Comparison of ENCODE assay signal across 14 cellular contexts in the genomic region with DNA sequence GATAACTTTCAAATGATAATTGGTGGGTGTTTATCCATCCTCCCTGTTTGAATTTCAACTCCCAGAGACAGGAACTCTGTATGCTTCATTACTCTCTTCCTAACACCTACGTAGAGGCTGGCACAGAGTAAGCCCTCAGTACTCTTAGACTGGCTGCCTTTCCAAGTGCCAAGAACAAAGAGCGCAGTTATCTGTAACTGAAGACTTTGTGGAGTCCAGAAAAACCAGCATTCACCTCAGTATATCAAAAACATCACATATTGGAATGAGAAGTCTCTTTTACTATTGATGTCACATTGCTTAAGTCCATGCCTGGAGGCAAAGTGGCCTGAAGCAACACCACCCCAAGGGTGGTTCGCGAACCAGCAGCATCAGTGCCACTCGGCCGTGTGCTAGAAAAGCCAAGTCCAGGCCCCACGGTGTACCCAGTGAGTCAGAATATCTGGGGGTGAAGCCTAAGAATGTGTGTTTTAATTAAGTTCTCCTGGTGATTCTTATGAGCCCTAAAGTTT.
DNase-seq lines count a peak whose midpoint lies in the region; ATAC-seq and TF ChIP-seq lines count a peak whose summit lies in the region.
"Had no signal": no experiment of that assay in that cellular context is flagged by ENCODE, and none has a peak within 500 bp of the region (broad histone marks: within the 10 kb centered on the region; RNA-seq: fewer than 3 reads in every experiment).

No MANE protein-coding gene starts in this region.

- H3K9me3 ChIP-seq in right cardiac atrium (ENCODE audit: control insufficient read depth, low read length) (no peaks in the 10 kb centered on the region), suprapubic skin (no peaks in the 10 kb centered on the region)

- CTCF ChIA-PET in activated CD8-positive, alpha-beta T cell treated with anti-CD3 and anti-CD28 coated beads for 36 hours (lab: Charles Lee) = interaction anchor here (1.0 kb wide), 1 partner anchor 78 kb away, joined by 3 read pairs; no protein-coding TSS in a partner anchor
- CTCF ChIA-PET in activated CD8-positive, alpha-beta T cell treated with anti-CD3 and anti-CD28 coated beads, Interleukin-2, amount 10 ng/mL, durations not matched to agents 7 days and 5 days (lab: Charles Lee) = no interaction called here
- CTCF ChIA-PET in Calu3 (lab: Charles Lee) = no interaction called here

- no peaks in the 10 kb centered on the region for H3K36me3 ChIP-seq in suprapubic skin

- H3K4me1 ChIP-seq in right cardiac atrium (ENCODE audit: control insufficient read depth, insufficient read depth, low read length) = peaks cover 5% of the 10 kb centered on the region
- peaks cover 28% of the 10 kb centered on the region for H3K4me1 ChIP-seq in suprapubic skin
- H3K4me1 ChIP-seq: parathyroid adenoma had no signal

- peak overlapping the region; percentile 71 for H3K27ac Mint-ChIP-seq in activated CD8-positive, alpha-beta T cell treated with anti-CD3 and anti-CD28 coated beads for 36 hours
- no peak overlapping the region for H3K27ac Mint-ChIP-seq in activated CD8-positive, alpha-beta T cell treated with anti-CD3 and anti-CD28 coated beads, Interleukin-2, amount 10 ng/mL, durations not matched to agents 7 days and 5 days
- H3K27ac Mint-ChIP-seq in osteocyte (ENCODE audit: unreplicated experiment) (no peak overlapping the region), Calu3 (ENCODE audit: unreplicated experiment) (no peak overlapping the region)

- no peak for TF ChIP-seq POLR2A in suprapubic skin (IDR thresholded peaks at IDR 0.05)

- H3K9me3 Mint-ChIP-seq in activated CD8-positive, alpha-beta T cell treated with anti-CD3 and anti-CD28 coated beads for 36 hours = peaks cover 3% of the 10 kb centered on the region
- no peaks in the 10 kb centered on the region for H3K9me3 Mint-ChIP-seq in activated CD8-positive, alpha-beta T cell treated with anti-CD3 and anti-CD28 coated beads, Interleukin-2, amount 10 ng/mL, durations not matched to agents 7 days and 5 days (ENCODE audit: insufficient read depth)
- H3K9me3 Mint-ChIP-seq in osteocyte (ENCODE audit: unreplicated experiment) (no peaks in the 10 kb centered on the region), Calu3 (ENCODE audit: low read depth, unreplicated experiment) (no peaks in the 10 kb centered on the region)

- no peak for TF ChIP-seq CTCF in activated CD8-positive, alpha-beta T cell treated with anti-CD3 and anti-CD28 coated beads for 36 hours (IDR thresholded peaks at IDR 0.05)
- no peak for TF ChIP-seq CTCF in suprapubic skin (IDR thresholded peaks at IDR 0.05)
- TF ChIP-seq CTCF in osteocyte (IDR thresholded peaks at IDR 0.05) = no peak
- TF ChIP-seq CTCF in Calu3 (IDR thresholded peaks at IDR 0.05; ENCODE audit: unreplicated experiment) = no peak

- H3K27ac ChIP-seq in right cardiac atrium (ENCODE audit: low read length) (peak overlapping the region; percentile 68), suprapubic skin (peak overlapping the region; percentile 22)
- H3K27ac ChIP-seq: parathyroid adenoma, RWPE1 had no signal

- intact Hi-C loops in activated CD8-positive, alpha-beta T cell treated with anti-CD3 and anti-CD28 coated beads for 36 hours (cut with micrococcal nuclease) = loop anchor here (2.0 kb wide), 2 partner anchors 17 to 89 kb away; no protein-coding TSS in a partner anchor
- intact Hi-C loops in right cardiac atrium (cut with DNase I) (loop anchor here in 2 of 4 donors (10.0 kb wide), 1 partner anchor 91 kb away; the partner anchor contains the start of gene NIBAN1 (in 2 of the 2)), Calu3 (cut with micrococcal nuclease; ENCODE audit: unreplicated experiment) (no loop called here)

- BruUV-seq in Calu3 (replicated peaks; lab: Mats Ljungman, UMichigan) = no TSS peak

- H3K4me3 Mint-ChIP-seq in activated CD8-positive, alpha-beta T cell treated with anti-CD3 and anti-CD28 coated beads for 36 hours = no peak overlapping the region
- no peak overlapping the region for H3K4me3 Mint-ChIP-seq in activated CD8-positive, alpha-beta T cell treated with anti-CD3 and anti-CD28 coated beads, Interleukin-2, amount 10 ng/mL, durations not matched to agents 7 days and 5 days
- H3K4me3 Mint-ChIP-seq in osteocyte (ENCODE audit: unreplicated experiment) (no peak overlapping the region), Calu3 (ENCODE audit: low read depth, unreplicated experiment) (no peak overlapping the region)

- no peak for ATAC-seq in activated CD8-positive, alpha-beta T cell treated with anti-CD3 and anti-CD28 coated beads for 36 hours
- no peak for ATAC-seq in activated CD8-positive, alpha-beta T cell treated with anti-CD3 and anti-CD28 coated beads, Interleukin-2, amount 10 ng/mL, durations not matched to agents 7 days and 5 days
- peak; percentile 30 to 41 for ATAC-seq in right cardiac atrium

- peaks cover 4% of the 10 kb centered on the region for H3K27me3 Mint-ChIP-seq in activated CD8-positive, alpha-beta T cell treated with anti-CD3 and anti-CD28 coated beads for 36 hours
- peaks cover 4% of the 10 kb centered on the region for H3K27me3 Mint-ChIP-seq in activated CD8-positive, alpha-beta T cell treated with anti-CD3 and anti-CD28 coated beads, Interleukin-2, amount 10 ng/mL, durations not matched to agents 7 days and 5 days (ENCODE audit: low read depth)
- H3K27me3 Mint-ChIP-seq in osteocyte (ENCODE audit: unreplicated experiment) (no peaks in the 10 kb centered on the region), Calu3 (ENCODE audit: unreplicated experiment) (no peaks in the 10 kb centered on the region)

- no peak for DNase-seq in activated CD8-positive, alpha-beta T cell treated with anti-CD3 and anti-CD28 coated beads for 36 hours
- no peak for DNase-seq in activated CD8-positive, alpha-beta T cell treated with anti-CD3 and anti-CD28 coated beads, Interleukin-2, amount 10 ng/mL, durations not matched to agents 7 days and 5 days
- DNase-seq in astrocyte of the hippocampus (ENCODE audit: low read depth, low spot score) = peak; percentile 60
- no peak for DNase-seq in right cardiac atrium
- no peak for DNase-seq in suprapubic skin (ENCODE audit: low spot score in 2 of 2)
- no peak for DNase-seq in NCI-H510A treated with DMSO at 0.1 percent for 48 hours (lab: John Stamatoyannopoulos, UW)
- no peak for DNase-seq in osteocyte (ENCODE audit: extremely low spot score, unreplicated experiment)
- no peak for DNase-seq in Calu3
- DNase-seq: activated CD4-positive, alpha-beta T cell treated with anti-CD3 and anti-CD28 coated beads, Interleukin-2, amount 50 U/mL, for 1 hour; activated gamma-delta T cell treated with Interleukin-2 at 50 U/mL for 16 hours; MM.1S; NCI-H82 had no signal

- peaks cover 11% of the 10 kb centered on the region for H3K36me3 Mint-ChIP-seq in activated CD8-positive, alpha-beta T cell treated with anti-CD3 and anti-CD28 coated beads for 36 hours (ENCODE audit: low read depth)
- H3K36me3 Mint-ChIP-seq in activated CD8-positive, alpha-beta T cell treated with anti-CD3 and anti-CD28 coated beads, Interleukin-2, amount 10 ng/mL, durations not matched to agents 7 days and 5 days (ENCODE audit: low read depth) = peaks cover 32% of the 10 kb centered on the region
- H3K36me3 Mint-ChIP-seq in osteocyte (ENCODE audit: unreplicated experiment) (no peaks in the 10 kb centered on the region), Calu3 (ENCODE audit: insufficient read depth, unreplicated experiment) (no peaks in the 10 kb centered on the region)

- H3K27me3 ChIP-seq in right cardiac atrium (ENCODE audit: control insufficient read depth, insufficient read depth) (no peaks in the 10 kb centered on the region), suprapubic skin (no peaks in the 10 kb centered on the region)

- H3K4me3 ChIP-seq in right cardiac atrium (ENCODE audit: low read length) (no peak overlapping the region), suprapubic skin (no peak overlapping the region)

- POLR2A ChIA-PET in activated CD8-positive, alpha-beta T cell treated with anti-CD3 and anti-CD28 coated beads for 36 hours (lab: Charles Lee) = interaction anchor here (1.8 kb wide), 1 partner anchor 91 kb away, joined by 7 read pairs; the partner anchor contains the start of gene NIBAN1
- POLR2A ChIA-PET in activated CD8-positive, alpha-beta T cell treated with anti-CD3 and anti-CD28 coated beads, Interleukin-2, amount 10 ng/mL, durations not matched to agents 7 days and 5 days (lab: Charles Lee) = no interaction called here

- H3K4me1 Mint-ChIP-seq in activated CD8-positive, alpha-beta T cell treated with anti-CD3 and anti-CD28 coated beads for 36 hours (ENCODE audit: low read depth) = peaks cover 27% of the 10 kb centered on the region
- peaks cover 5% of the 10 kb centered on the region for H3K4me1 Mint-ChIP-seq in activated CD8-positive, alpha-beta T cell treated with anti-CD3 and anti-CD28 coated beads, Interleukin-2, amount 10 ng/mL, durations not matched to agents 7 days and 5 days (ENCODE audit: low read depth)
- peaks cover 10% of the 10 kb centered on the region for H3K4me1 Mint-ChIP-seq in osteocyte (ENCODE audit: unreplicated experiment)
- H3K4me1 Mint-ChIP-seq in Calu3 (ENCODE audit: low read depth, unreplicated experiment) = peaks cover 4% of the 10 kb centered on the region

- no peak for TF ChIP-seq EP300 in suprapubic skin (IDR thresholded peaks at IDR 0.05)

- 81% methylated on average over 7 of the region's 7 CpGs for WGBS in right cardiac atrium
- 59% methylated on average over 7 of the region's 7 CpGs for WGBS in suprapubic skin

Comparison
In these comparisons a context has a peak if more than half of its experiments do, and no peak if none do; other contexts are left out.
1. ATAC-seq: peak in right cardiac atrium (2 of 2); none in activated CD8-positive, alpha-beta T cell treated with anti-CD3 and anti-CD28 coated beads for 36 hours (single experiment) and activated CD8-positive, alpha-beta T cell treated with anti-CD3 and anti-CD28 coated beads, Interleukin-2, amount 10 ng/mL, durations not matched to agents 7 days and 5 days (single experiment).